1 cellular context compared by ENCODE assay signal in genomic region chr17:55444471-55445441, GRCh38.
TF ChIP-seq lines count a peak whose summit lies in the region.

No MANE protein-coding gene starts in this region.

TF ChIP-seq in HepG2, 621 proteins besides CTCF, POLR2A, EP300 and RAD21 (continued from another document and continues in another):
- TF ChIP-seq, protein P1, sequence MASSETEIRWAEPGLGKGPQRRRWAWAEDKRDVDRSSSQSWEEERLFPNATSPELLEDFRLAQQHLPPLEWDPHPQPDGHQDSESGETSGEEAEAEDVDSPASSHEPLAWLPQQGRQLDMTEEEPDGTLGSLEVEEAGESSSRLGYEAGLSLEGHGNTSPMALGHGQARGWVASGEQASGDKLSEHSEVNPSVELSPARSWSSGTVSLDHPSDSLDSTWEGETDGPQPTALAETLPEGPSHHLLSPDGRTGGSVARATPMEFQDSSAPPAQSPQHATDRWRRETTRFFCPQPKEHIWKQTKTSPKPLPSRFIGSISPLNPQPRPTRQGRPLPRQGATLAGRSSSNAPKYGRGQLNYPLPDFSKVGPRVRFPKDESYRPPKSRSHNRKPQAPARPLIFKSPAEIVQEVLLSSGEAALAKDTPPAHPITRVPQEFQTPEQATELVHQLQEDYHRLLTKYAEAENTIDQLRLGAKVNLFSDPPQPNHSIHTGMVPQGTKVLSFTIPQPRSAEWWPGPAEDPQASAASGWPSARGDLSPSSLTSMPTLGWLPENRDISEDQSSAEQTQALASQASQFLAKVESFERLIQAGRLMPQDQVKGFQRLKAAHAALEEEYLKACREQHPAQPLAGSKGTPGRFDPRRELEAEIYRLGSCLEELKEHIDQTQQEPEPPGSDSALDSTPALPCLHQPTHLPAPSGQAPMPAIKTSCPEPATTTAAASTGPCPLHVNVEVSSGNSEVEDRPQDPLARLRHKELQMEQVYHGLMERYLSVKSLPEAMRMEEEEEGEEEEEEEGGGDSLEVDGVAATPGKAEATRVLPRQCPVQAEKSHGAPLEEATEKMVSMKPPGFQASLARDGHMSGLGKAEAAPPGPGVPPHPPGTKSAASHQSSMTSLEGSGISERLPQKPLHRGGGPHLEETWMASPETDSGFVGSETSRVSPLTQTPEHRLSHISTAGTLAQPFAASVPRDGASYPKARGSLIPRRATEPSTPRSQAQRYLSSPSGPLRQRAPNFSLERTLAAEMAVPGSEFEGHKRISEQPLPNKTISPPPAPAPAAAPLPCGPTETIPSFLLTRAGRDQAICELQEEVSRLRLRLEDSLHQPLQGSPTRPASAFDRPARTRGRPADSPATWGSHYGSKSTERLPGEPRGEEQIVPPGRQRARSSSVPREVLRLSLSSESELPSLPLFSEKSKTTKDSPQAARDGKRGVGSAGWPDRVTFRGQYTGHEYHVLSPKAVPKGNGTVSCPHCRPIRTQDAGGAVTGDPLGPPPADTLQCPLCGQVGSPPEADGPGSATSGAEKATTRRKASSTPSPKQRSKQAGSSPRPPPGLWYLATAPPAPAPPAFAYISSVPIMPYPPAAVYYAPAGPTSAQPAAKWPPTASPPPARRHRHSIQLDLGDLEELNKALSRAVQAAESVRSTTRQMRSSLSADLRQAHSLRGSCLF (CRISPR knock-in tag; IDR thresholded peaks at IDR 0.05; ENCODE audit: borderline replicate concordance), result no peak
- TF ChIP-seq CAMTA2 (CRISPR knock-in tag; IDR thresholded peaks at IDR 0.05; ENCODE audit: borderline replicate concordance), result no peak
- TF ChIP-seq, protein P2, sequence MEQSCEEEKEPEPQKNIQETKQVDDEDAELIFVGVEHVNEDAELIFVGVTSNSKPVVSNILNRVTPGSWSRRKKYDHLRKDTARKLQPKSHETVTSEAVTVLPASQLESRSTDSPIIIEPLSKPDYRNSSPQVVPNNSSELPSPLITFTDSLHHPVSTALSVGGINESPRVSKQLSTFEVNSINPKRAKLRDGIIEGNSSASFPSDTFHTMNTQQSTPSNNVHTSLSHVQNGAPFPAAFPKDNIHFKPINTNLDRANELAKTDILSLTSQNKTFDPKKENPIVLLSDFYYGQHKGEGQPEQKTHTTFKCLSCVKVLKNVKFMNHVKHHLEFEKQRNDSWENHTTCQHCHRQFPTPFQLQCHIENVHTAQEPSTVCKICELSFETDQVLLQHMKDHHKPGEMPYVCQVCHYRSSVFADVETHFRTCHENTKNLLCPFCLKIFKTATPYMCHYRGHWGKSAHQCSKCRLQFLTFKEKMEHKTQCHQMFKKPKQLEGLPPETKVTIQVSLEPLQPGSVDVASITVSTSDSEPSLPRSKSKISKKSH (CRISPR knock-in tag; IDR thresholded peaks at IDR 0.05; ENCODE audit: borderline replicate concordance), result no peak
- TF ChIP-seq MED13 (CRISPR knock-in tag; IDR thresholded peaks at IDR 0.05), result no peak
- TF ChIP-seq, protein P3, sequence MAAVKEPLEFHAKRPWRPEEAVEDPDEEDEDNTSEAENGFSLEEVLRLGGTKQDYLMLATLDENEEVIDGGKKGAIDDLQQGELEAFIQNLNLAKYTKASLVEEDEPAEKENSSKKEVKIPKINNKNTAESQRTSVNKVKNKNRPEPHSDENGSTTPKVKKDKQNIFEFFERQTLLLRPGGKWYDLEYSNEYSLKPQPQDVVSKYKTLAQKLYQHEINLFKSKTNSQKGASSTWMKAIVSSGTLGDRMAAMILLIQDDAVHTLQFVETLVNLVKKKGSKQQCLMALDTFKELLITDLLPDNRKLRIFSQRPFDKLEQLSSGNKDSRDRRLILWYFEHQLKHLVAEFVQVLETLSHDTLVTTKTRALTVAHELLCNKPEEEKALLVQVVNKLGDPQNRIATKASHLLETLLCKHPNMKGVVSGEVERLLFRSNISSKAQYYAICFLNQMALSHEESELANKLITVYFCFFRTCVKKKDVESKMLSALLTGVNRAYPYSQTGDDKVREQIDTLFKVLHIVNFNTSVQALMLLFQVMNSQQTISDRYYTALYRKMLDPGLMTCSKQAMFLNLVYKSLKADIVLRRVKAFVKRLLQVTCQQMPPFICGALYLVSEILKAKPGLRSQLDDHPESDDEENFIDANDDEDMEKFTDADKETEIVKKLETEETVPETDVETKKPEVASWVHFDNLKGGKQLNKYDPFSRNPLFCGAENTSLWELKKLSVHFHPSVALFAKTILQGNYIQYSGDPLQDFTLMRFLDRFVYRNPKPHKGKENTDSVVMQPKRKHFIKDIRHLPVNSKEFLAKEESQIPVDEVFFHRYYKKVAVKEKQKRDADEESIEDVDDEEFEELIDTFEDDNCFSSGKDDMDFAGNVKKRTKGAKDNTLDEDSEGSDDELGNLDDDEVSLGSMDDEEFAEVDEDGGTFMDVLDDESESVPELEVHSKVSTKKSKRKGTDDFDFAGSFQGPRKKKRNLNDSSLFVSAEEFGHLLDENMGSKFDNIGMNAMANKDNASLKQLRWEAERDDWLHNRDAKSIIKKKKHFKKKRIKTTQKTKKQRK (IDR thresholded peaks at IDR 0.05; ENCODE audit: low read length), result no peak
- peak in 1 of 2 experiments; percentile 16; a peak in 1 of 4 replicates for TF ChIP-seq KLF16 (CRISPR knock-in tag; IDR thresholded peaks at IDR 0.05)
- TF ChIP-seq ZNF841 (CRISPR knock-in tag; IDR thresholded peaks at IDR 0.05; ENCODE audit: borderline replicate concordance), result no peak
- TF ChIP-seq PRPF4 (IDR thresholded peaks at IDR 0.05; ENCODE audit: low read depth, low read length, poor library complexity, severe bottlenecking), result peak; percentile 73
- peak; percentile 44; the same call in 1 of the 2 replicates for TF ChIP-seq BCL6 (CRISPR knock-in tag; IDR thresholded peaks at IDR 0.05)
- TF ChIP-seq ZNF839 (CRISPR knock-in tag; IDR thresholded peaks at IDR 0.05; ENCODE audit: borderline replicate concordance), result no peak
- TF ChIP-seq GRHL1 (CRISPR knock-in tag; conservative IDR thresholded peaks at IDR 0.05), result no peak
- TF ChIP-seq ASH2L (IDR thresholded peaks at IDR 0.05; ENCODE audit: insufficient read length, low read depth, low read length), result peak; percentile 91
- TF ChIP-seq PAX8 (CRISPR knock-in tag; IDR thresholded peaks at IDR 0.05; ENCODE audit: borderline replicate concordance), result no peak
- TF ChIP-seq ZNF230 (CRISPR knock-in tag; IDR thresholded peaks at IDR 0.05), result no peak
- no peak for TF ChIP-seq ZNF451 (CRISPR knock-in tag; IDR thresholded peaks at IDR 0.05)
- TF ChIP-seq, protein P4, sequence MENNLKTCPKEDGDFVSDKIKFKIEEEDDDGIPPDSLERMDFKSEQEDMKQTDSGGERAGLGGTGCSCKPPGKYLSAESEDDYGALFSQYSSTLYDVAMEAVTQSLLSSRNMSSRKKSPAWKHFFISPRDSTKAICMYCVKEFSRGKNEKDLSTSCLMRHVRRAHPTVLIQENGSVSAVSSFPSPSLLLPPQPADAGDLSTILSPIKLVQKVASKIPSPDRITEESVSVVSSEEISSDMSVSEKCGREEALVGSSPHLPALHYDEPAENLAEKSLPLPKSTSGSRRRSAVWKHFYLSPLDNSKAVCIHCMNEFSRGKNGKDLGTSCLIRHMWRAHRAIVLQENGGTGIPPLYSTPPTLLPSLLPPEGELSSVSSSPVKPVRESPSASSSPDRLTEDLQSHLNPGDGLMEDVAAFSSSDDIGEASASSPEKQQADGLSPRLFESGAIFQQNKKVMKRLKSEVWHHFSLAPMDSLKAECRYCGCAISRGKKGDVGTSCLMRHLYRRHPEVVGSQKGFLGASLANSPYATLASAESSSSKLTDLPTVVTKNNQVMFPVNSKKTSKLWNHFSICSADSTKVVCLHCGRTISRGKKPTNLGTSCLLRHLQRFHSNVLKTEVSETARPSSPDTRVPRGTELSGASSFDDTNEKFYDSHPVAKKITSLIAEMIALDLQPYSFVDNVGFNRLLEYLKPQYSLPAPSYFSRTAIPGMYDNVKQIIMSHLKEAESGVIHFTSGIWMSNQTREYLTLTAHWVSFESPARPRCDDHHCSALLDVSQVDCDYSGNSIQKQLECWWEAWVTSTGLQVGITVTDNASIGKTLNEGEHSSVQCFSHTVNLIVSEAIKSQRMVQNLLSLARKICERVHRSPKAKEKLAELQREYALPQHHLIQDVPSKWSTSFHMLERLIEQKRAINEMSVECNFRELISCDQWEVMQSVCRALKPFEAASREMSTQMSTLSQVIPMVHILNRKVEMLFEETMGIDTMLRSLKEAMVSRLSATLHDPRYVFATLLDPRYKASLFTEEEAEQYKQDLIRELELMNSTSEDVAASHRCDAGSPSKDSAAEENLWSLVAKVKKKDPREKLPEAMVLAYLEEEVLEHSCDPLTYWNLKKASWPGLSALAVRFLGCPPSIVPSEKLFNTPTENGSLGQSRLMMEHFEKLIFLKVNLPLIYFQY (CRISPR knock-in tag; IDR thresholded peaks at IDR 0.05; ENCODE audit: borderline replicate concordance), result no peak
- no peak for TF ChIP-seq AGO2 (optimal IDR thresholded peaks at IDR 0.05; ENCODE audit: low read depth, low read length)
- TF ChIP-seq MTF1 (CRISPR knock-in tag; IDR thresholded peaks at IDR 0.05), result no peak
- TF ChIP-seq ELF3 (CRISPR knock-in tag; IDR thresholded peaks at IDR 0.05), result peak; percentile 97
- peak; percentile 35; the same call in 1 of the 3 replicates for TF ChIP-seq MXI1 (IDR thresholded peaks at IDR 0.05; ENCODE audit: borderline replicate concordance, low read depth, low read length)
- TF ChIP-seq ZNF232 (CRISPR knock-in tag; IDR thresholded peaks at IDR 0.05; ENCODE audit: borderline replicate concordance), result peak; percentile 8; the same call in 1 of the 2 replicates
- no peak for TF ChIP-seq ZC3H13 (CRISPR knock-in tag; IDR thresholded peaks at IDR 0.05)
- no peak for TF ChIP-seq ZNF75D (CRISPR knock-in tag; IDR thresholded peaks at IDR 0.05; ENCODE audit: borderline replicate concordance)
- no peak for TF ChIP-seq TBX3 (IDR thresholded peaks at IDR 0.05; ENCODE audit: borderline replicate concordance)
- TF ChIP-seq HMGXB4 (CRISPR knock-in tag; IDR thresholded peaks at IDR 0.05; ENCODE audit: borderline replicate concordance in 1 of 2, low read depth in 1 of 2), result no peak
- no peak for TF ChIP-seq ZNF615 (CRISPR knock-in tag; IDR thresholded peaks at IDR 0.05; ENCODE audit: borderline replicate concordance)
- TF ChIP-seq, protein P5, sequence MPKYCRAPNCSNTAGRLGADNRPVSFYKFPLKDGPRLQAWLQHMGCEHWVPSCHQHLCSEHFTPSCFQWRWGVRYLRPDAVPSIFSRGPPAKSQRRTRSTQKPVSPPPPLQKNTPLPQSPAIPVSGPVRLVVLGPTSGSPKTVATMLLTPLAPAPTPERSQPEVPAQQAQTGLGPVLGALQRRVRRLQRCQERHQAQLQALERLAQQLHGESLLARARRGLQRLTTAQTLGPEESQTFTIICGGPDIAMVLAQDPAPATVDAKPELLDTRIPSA (CRISPR knock-in tag; IDR thresholded peaks at IDR 0.05; ENCODE audit: borderline replicate concordance), result no peak
- no peak; the same call in 1 of the 2 replicates for TF ChIP-seq MIER3 (CRISPR knock-in tag; IDR thresholded peaks at IDR 0.05; ENCODE audit: borderline replicate concordance)
- no peak for TF ChIP-seq SOX6 (IDR thresholded peaks at IDR 0.05)
- peak; percentile 87 for TF ChIP-seq SOX6 (CRISPR knock-in tag; IDR thresholded peaks at IDR 0.05)
- TF ChIP-seq HNF1A (IDR thresholded peaks at IDR 0.05; ENCODE audit: low read depth), result peak; percentile 85
- TF ChIP-seq HNF1A (CRISPR knock-in tag; IDR thresholded peaks at IDR 0.05; ENCODE audit: borderline replicate concordance), result peak; percentile 95
- TF ChIP-seq FOXO1 (CRISPR knock-in tag; IDR thresholded peaks at IDR 0.05), result peak; percentile 5; the same call in 1 of the 2 replicates
- TF ChIP-seq FOSL2 (CRISPR knock-in tag; IDR thresholded peaks at IDR 0.05), result peak; percentile 99
- TF ChIP-seq ZNF484 (CRISPR knock-in tag; IDR thresholded peaks at IDR 0.05; ENCODE audit: borderline replicate concordance, low read depth), result no peak
- TF ChIP-seq MIXL1 (CRISPR knock-in tag; IDR thresholded peaks at IDR 0.05), result peak; percentile 83
- TF ChIP-seq ZNF530 (CRISPR knock-in tag; IDR thresholded peaks at IDR 0.05; ENCODE audit: low read depth), result no peak
